ENCODE assay signal across 8 cellular contexts in the genomic region with DNA sequence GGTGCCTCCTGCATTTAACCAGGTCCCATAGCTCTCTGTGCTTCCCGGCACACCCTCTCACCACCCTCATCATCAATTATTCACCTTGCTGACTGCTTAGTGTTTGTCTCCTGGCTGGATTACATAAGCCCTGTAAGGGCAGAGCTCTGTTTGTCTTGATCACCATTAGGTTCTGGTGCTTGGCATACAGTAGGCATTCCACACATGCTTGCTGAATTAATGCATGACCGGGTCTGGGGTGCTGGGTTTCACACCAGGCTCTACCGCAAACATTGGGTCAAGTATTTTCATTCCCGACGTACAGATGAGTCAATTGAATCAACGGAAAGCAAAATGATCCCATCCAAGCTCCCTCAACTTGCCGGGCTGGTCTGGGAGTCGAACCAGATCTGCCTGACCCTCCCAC. TPM values are rescaled to one million over a fixed set of nuclear protein-coding genes. Genes with fewer than 3 reads are reported as not detected.
A peak's percentile ranks its signal among the peaks of the same experiment; 100 is the strongest.
DNase-seq lines count a peak whose midpoint lies in the region; ATAC-seq and TF ChIP-seq lines count a peak whose summit lies in the region.

No MANE protein-coding gene starts in this region.

- no peaks in the 10 kb centered on the region for H3K27me3 ChIP-seq in PC-9 (ENCODE audit: insufficient read depth, low read depth)

- no peaks in the 10 kb centered on the region for H3K27me3 Mint-ChIP-seq in stimulated activated naive CD8-positive, alpha-beta T cell treated with anti-CD3 and anti-CD28 coated beads, Interleukin-15, amount 100 ng/mL, for 72 hours

- H3K4me1 ChIP-seq in PC-9 (replicated peaks; ENCODE audit: insufficient read depth), result peaks cover 24% of the 10 kb centered on the region

- CTCF ChIA-PET in PC-9 (lab: Charles Lee), result interaction anchor here (0.9 to 1.1 kb wide), 2 partner anchors 29 to 63 kb away, joined by 3 read pairs; a partner anchor contains a TSS

- H3K4me3 Mint-ChIP-seq in stimulated activated naive CD8-positive, alpha-beta T cell treated with anti-CD3 and anti-CD28 coated beads, Interleukin-15, amount 100 ng/mL, for 72 hours, result peak overlapping the region; percentile 93 to 98

- intact Hi-C loops in PC-9 (cut with micrococcal nuclease; ENCODE audit: unreplicated experiment), result loop anchor here (1.0 to 2.0 kb wide), 4 partner anchors 28 to 62 kb away; a partner anchor contains a TSS
- intact Hi-C loops in left colon (cut with DNase I, micrococcal nuclease), result no loop called here

- POLR2A ChIA-PET in PC-9 (lab: Charles Lee; ENCODE audit: unreplicated experiment), result interaction anchor here (0.5 to 1.1 kb wide), 11 partner anchors 10 to 1105 kb away, joined by 3 to 15 read pairs (median 5); a partner anchor contains a TSS

- no peaks in the 10 kb centered on the region for H3K79me2 ChIP-seq in PC-9 (ENCODE audit: low read depth)

- H3K9me3 ChIP-seq in PC-9 (ENCODE audit: insufficient read depth, low read depth), result no peaks in the 10 kb centered on the region

- peaks cover 28% of the 10 kb centered on the region; the same call in 1 of the 2 replicates for H3F3A ChIP-seq in PC-9 (ENCODE audit: insufficient read depth, low read depth)

- ATAC-seq in stimulated activated naive CD8-positive, alpha-beta T cell treated with anti-CD3 and anti-CD28 coated beads, Interleukin-15, amount 100 ng/mL, for 72 hours, result peak; percentile 17
- ATAC-seq in left colon, result no peak
- ATAC-seq in GM21515 (IDR thresholded peaks at IDR 0.05; ENCODE audit: unreplicated experiment), result no peak

- peak overlapping the region; percentile 89 to 92 for H3K27ac Mint-ChIP-seq in stimulated activated naive CD8-positive, alpha-beta T cell treated with anti-CD3 and anti-CD28 coated beads, Interleukin-15, amount 100 ng/mL, for 72 hours

- H3K4me3 ChIP-seq in PC-9, result peak overlapping the region; percentile 57; the same call in 1 of the 2 replicates

- peaks cover 83% of the 10 kb centered on the region for H3K4me1 Mint-ChIP-seq in stimulated activated naive CD8-positive, alpha-beta T cell treated with anti-CD3 and anti-CD28 coated beads, Interleukin-15, amount 100 ng/mL, for 72 hours

- no peaks in the 10 kb centered on the region for H3K9me2 ChIP-seq in PC-9 (ENCODE audit: insufficient read depth)

- TF ChIP-seq CTCF in PC-9 (conservative IDR thresholded peaks at IDR 0.05), result no peak

- H2AFZ ChIP-seq in PC-9, result 0 out of 2 replicates have a peak overlapping the region, but pooled peaks have one; percentile 55

- H3K9me3 Mint-ChIP-seq in stimulated activated naive CD8-positive, alpha-beta T cell treated with anti-CD3 and anti-CD28 coated beads, Interleukin-15, amount 100 ng/mL, for 72 hours, result no peaks in the 10 kb centered on the region

- DNase-seq in SIG-M5 treated with dmso at 0.1 percent for 504 hours (lab: John Stamatoyannopoulos, UW; ENCODE audit: unreplicated experiment) (peak; percentile 56), SIG-M5 (lab: John Stamatoyannopoulos, UW) (no peak), PC-9 (peak; percentile 77 to 98), epithelial cell of prostate (ENCODE audit: low read depth, low spot score) (peak; percentile 99), left colon (no peak), NCI-H187 treated with DMSO at 0.1 percent for 48 hours (lab: John Stamatoyannopoulos, UW) (no peak)
- DNase-seq in stimulated activated naive CD8-positive, alpha-beta T cell treated with anti-CD3 and anti-CD28 coated beads, Interleukin-15, amount 100 ng/mL, for 72 hours, result no peak

- no peaks in the 10 kb centered on the region for H3K36me3 ChIP-seq in PC-9 (ENCODE audit: low read depth)

- no TSS peak for BruUV-seq in PC-9 (replicated peaks; lab: Mats Ljungman, UMichigan)

- H3K27ac ChIP-seq in PC-9, result peak overlapping the region; percentile 96
- peak overlapping the region; percentile 96 for H3K27ac ChIP-seq in epithelial cell of prostate

- H3K4me2 ChIP-seq in PC-9, result peak overlapping the region; percentile 85

- no peaks in the 10 kb centered on the region for H4K20me1 ChIP-seq in PC-9 (ENCODE audit: insufficient read depth)

RNA-seq across cellular contexts. Expression of a gene that starts 28.5 kb away (rescaled TPM):
- total RNA-seq in PC-9 (2021), result 7.5 and 8.2 TPM in 2 replicates
- total RNA-seq in left colon, result 1 to 10 TPM; 8.2 to 8.5 TPM

RNA-seq across cellular contexts. Expression of a gene that starts 33.8 kb away (rescaled TPM):
- total RNA-seq in PC-9 (2021) (43.3 and 43.4 TPM in 2 replicates), left colon (10 to 100 TPM; 46.7 to 52.1 TPM)

Comparison
In these comparisons a context has a peak if more than half of its experiments do, and no peak if none do; other contexts are left out.
1. DNase-seq: peak in SIG-M5 treated with dmso at 0.1 percent for 504 hours (single experiment), PC-9 (2 of 2) and epithelial cell of prostate (single experiment); none in SIG-M5 (single experiment), stimulated activated naive CD8-positive, alpha-beta T cell treated with anti-CD3 and anti-CD28 coated beads, Interleukin-15, amount 100 ng/mL, for 72 hours (0 of 2), left colon (0 of 2) and NCI-H187 treated with DMSO at 0.1 percent for 48 hours (single experiment).